ENCODE assay signal across 14 cellular contexts in genomic region chr16:22006636-22007035, GRCh38. TPM values are rescaled to one million over a fixed set of nuclear protein-coding genes. Genes with fewer than 3 reads are reported as not detected.
DNase-seq lines count a peak whose midpoint lies in the region; ATAC-seq, FAIRE-seq and TF ChIP-seq lines count a peak whose summit lies in the region.
"Had no signal": no experiment of that assay in that cellular context is flagged by ENCODE, and none has a peak within 500 bp of the region (broad histone marks: within the 10 kb centered on the region; RNA-seq: fewer than 3 reads in every experiment).

No MANE protein-coding gene starts in this region.

- POLR2A ChIA-PET in HepG2 (lab: Yijun Ruan, JAX) = interaction anchor here (1.8 to 3.7 kb wide), 6 partner anchors 20 to 185 kb away, joined by 4 to 40 read pairs (median 16); partner anchors contain the start of gene UQCRC2

- FAIRE-seq in HepG2 (lab: Jason Lieb, UNC) = no peak
- FAIRE-seq: GM12892 had no signal

- peak overlapping the region; percentile 100 for H3K4me2 ChIP-seq in HepG2 (ENCODE audit: low read depth, low read length)

- H3K4me1 ChIP-seq in HepG2 (ENCODE audit: insufficient read depth, low read length) = peaks cover 48% of the 10 kb centered on the region
- H3K4me1 ChIP-seq in right lobe of liver = peaks cover 0 to 30% (median 5%) of the 10 kb centered on the region in 4 donors
- peaks cover 0 to 31% (median 15%) of the 10 kb centered on the region in 4 donors for H3K4me1 ChIP-seq in tibial artery

- TF ChIP-seq CTCF in HepG2 (CRISPR knock-in tag; IDR thresholded peaks at IDR 0.05) (no peak), right lobe of liver (IDR thresholded peaks at IDR 0.05) (no peak), VCaP (conservative IDR thresholded peaks at IDR 0.05) (no peak), tibial artery (IDR thresholded peaks at IDR 0.05) (no peak)

- H4K20me1 ChIP-seq in HepG2 (ENCODE audit: insufficient read depth, low read length) = 0 out of 2 replicates have a peak, but pooled peaks cover 6% of the 10 kb centered on the region

- H2AFZ ChIP-seq in HepG2 (ENCODE audit: low read length) = no peak overlapping the region

- WGBS in HepG2 (ENCODE audit: low lambda C conversion rate) = 11% methylated on average over 6 of the region's 6 CpGs
- WGBS in right lobe of liver (ENCODE audit: insufficient coverage, low coverage, low lambda C conversion rate, missing lambda C conversion rate) = 66% methylated on average over 5 of the region's 6 CpGs

- CTCF ChIA-PET in HepG2 (lab: Yijun Ruan, JAX; ENCODE audit: low intra/inter-chr PET ratio, low total read pairs) = no interaction called here

- H3K79me2 ChIP-seq in HepG2 (ENCODE audit: insufficient read depth, low read length) = peaks cover 30% of the 10 kb centered on the region

- H3K36me3 ChIP-seq in HepG2 (replicated peaks in 1 of 2; ENCODE audit: control insufficient read depth in 1 of 2, insufficient read depth in 2 of 2, low read length in 2 of 2) (no peaks in the 10 kb centered on the region), right lobe of liver (no peaks in the 10 kb centered on the region), tibial artery (no peaks in the 10 kb centered on the region)
- H3K36me3 ChIP-seq: suprapubic skin had no signal

- peak overlapping the region; percentile 79; the same call in 1 of the 2 replicates for H3K9ac ChIP-seq in HepG2 (ENCODE audit: insufficient read depth, low read depth, low read length)

- H3K27me3 ChIP-seq in HepG2 (ENCODE audit: control insufficient read depth in 1 of 2, insufficient read depth in 2 of 2, low read length in 2 of 2) (peaks cover 0 to 11% of the 10 kb centered on the region in 2 experiments; a peak in 1 of 5 replicates), right lobe of liver (no peaks in the 10 kb centered on the region), tibial artery (no peaks in the 10 kb centered on the region)
- H3K27me3 ChIP-seq: suprapubic skin had no signal

- ATAC-seq in HepG2 = no peak
- ATAC-seq in right lobe of liver = no peak

- H3K9me3 ChIP-seq in HepG2 (ENCODE audit: low read length) (no peaks in the 10 kb centered on the region), right lobe of liver (no peaks in the 10 kb centered on the region), iPS-18c (ENCODE audit: control insufficient read depth, insufficient read depth, low read length) (no peaks in the 10 kb centered on the region), tibial artery (no peaks in the 10 kb centered on the region)
- H3K9me3 ChIP-seq: suprapubic skin had no signal

- in situ Hi-C loops in HepG2 (cut with HindIII; ENCODE audit: extremely low pct_ligation_motif_present, low pct_unique_long_range_greater_than_20kb) = no loop called here

- intact Hi-C loops in HepG2 (cut with micrococcal nuclease; ENCODE audit: unreplicated experiment) = no loop called here
- intact Hi-C loops in right lobe of liver (cut with DNase I) = loop anchor here (5.0 to 10.0 kb wide), 2 partner anchors 178 to 181 kb away; no protein-coding TSS in a partner anchor
- intact Hi-C loops in tibial artery (cut with DNase I; ENCODE audit: low total_unique reads) = loop anchor here (5.0 kb wide), 2 partner anchors 181 to 296 kb away; no protein-coding TSS in a partner anchor

- peak overlapping the region; percentile 94 to 98 (median 98) for H3K4me3 ChIP-seq in HepG2 (replicated peaks in 1 of 3; ENCODE audit: insufficient read depth in 1 of 3, low read depth in 2 of 3, low read length in 3 of 3)
- no peak overlapping the region for H3K4me3 ChIP-seq in right lobe of liver
- H3K4me3 ChIP-seq in iPS-18c (ENCODE audit: insufficient read depth, low read depth, low read length) = 0 out of 2 replicates have a peak overlapping the region, but pooled peaks have one; percentile 86
- peak overlapping the region in 1 of 2 donors; percentile 99 for H3K4me3 ChIP-seq in tibial artery

- no peak for DNase-seq in HepG2 (ENCODE audit: low spot score)
- no peak for DNase-seq in right lobe of liver
- no peak for DNase-seq in cerebellar cortex (ENCODE audit: low spot score)
- no peak for DNase-seq in HK-2 (ENCODE audit: unreplicated experiment)
- DNase-seq in tibial artery = no peak
- DNase-seq in NCI-H226 = no peak
- DNase-seq: activated CD4-positive, CD25-positive, alpha-beta regulatory T cell; aorta; COR-L47; NCI-H1048 had no signal

- TF ChIP-seq EP300 in HepG2 (IDR thresholded peaks at IDR 0.05; ENCODE audit: low read depth in 2 of 2, low read length in 2 of 2) = no peak
- TF ChIP-seq EP300 in HepG2 (CRISPR knock-in tag; IDR thresholded peaks at IDR 0.05; ENCODE audit: borderline replicate concordance) = no peak

- H3K27ac ChIP-seq in HepG2 (ENCODE audit: extremely low read length, insufficient read depth, low read length) = no peak overlapping the region
- H3K27ac ChIP-seq in right lobe of liver = no peak overlapping the region
- peak overlapping the region; percentile 86 for H3K27ac ChIP-seq in VCaP
- H3K27ac ChIP-seq in tibial artery = no peak overlapping the region

- TF ChIP-seq POLR2A in HepG2 (IDR thresholded peaks at IDR 0.05; ENCODE audit: insufficient read depth in 1 of 2, low read depth in 2 of 2, low read length in 2 of 2) = no peak
- TF ChIP-seq POLR2A in right lobe of liver (IDR thresholded peaks at IDR 0.05) = no peak

- no peak for TF ChIP-seq RAD21 in HepG2 (CRISPR knock-in tag; IDR thresholded peaks at IDR 0.05)

- BruUV-seq in HepG2 (replicated peaks; lab: Mats Ljungman, UMichigan) = TSS peak; percentile 87

RNA-seq across cellular contexts. Expression of gene MOSMO, which starts 1.3 kb away (rescaled TPM):
- total RNA-seq in HepG2 (2016; rRNA removed; fragmentation: Illumina TruSeq; extraction: Trizol) (19.1 and 26.7 TPM in 2 replicates), right lobe of liver (10 to 100 TPM in 2 of 6 experiments, 1 to 10 TPM in 4; 6.7 to 13.4 (median 7.5) TPM)
- total RNA-seq in HepG2 (2016; cell fraction: cytosol; rRNA removed; fragmentation: Illumina TruSeq; extraction: Trizol; ENCODE audit: low read depth) = 34.5 and 48.8 TPM in 2 replicates
- total RNA-seq in HepG2 (2016; cell fraction: insoluble cytoplasmic fraction; rRNA removed; fragmentation: Illumina TruSeq; extraction: Trizol) = 16.9 and 27.7 TPM in 2 replicates
- 47.0 and 53.1 TPM in 2 replicates for total RNA-seq in HepG2 (2016; cell fraction: membrane; rRNA removed; fragmentation: Illumina TruSeq; extraction: Trizol)
- total RNA-seq in HepG2 (2016; cell fraction: nucleus; rRNA removed; fragmentation: Illumina TruSeq; extraction: Trizol) = 39.8 and 41.4 TPM in 2 replicates
- polyA plus RNA-seq in HepG2 (2011; rRNA removed) = 29.2 and 32.6 TPM in 2 replicates
- 15.1 and 17.4 TPM in 2 replicates for polyA plus RNA-seq in HepG2 (2011; cell fraction: cytosol; rRNA removed)
- polyA plus RNA-seq in HepG2 (2011; cell fraction: nucleus; rRNA removed) = 31.8 and 32.6 TPM in 2 replicates
- 24.9 and 29.4 TPM in 2 replicates for polyA plus RNA-seq in HepG2 (2012)
- polyA plus RNA-seq in HepG2 (2016; cell fraction: cytosol; fragmentation: Illumina TruSeq; extraction: Trizol; ENCODE audit: low read depth) = 63.6 and 64.2 TPM in 2 replicates
- polyA plus RNA-seq in HepG2 (2016; cell fraction: insoluble cytoplasmic fraction; fragmentation: Illumina TruSeq; extraction: Trizol; ENCODE audit: low read depth) = 17.4 and 20.9 TPM in 2 replicates
- polyA plus RNA-seq in HepG2 (2016; cell fraction: membrane; fragmentation: Illumina TruSeq; extraction: Trizol; ENCODE audit: low read depth) = 55.0 and 58.1 TPM in 2 replicates
- 50.7 and 52.4 TPM in 2 replicates for polyA plus RNA-seq in HepG2 (2016; cell fraction: nucleus; fragmentation: Illumina TruSeq; extraction: Trizol; ENCODE audit: insufficient read depth, low read depth)
- polyA minus RNA-seq in HepG2 (2011; rRNA and poly(A)+ RNA removed; ENCODE audit: low replicate concordance) = 13.8 and 35.0 TPM in 2 replicates
- polyA minus RNA-seq in HepG2 (2011; cell fraction: cytosol; rRNA and poly(A)+ RNA removed) = 11.3 and 13.2 TPM in 2 replicates
- polyA minus RNA-seq in HepG2 (2011; cell fraction: nucleus; rRNA and poly(A)+ RNA removed) = 49.3 and 57.4 TPM in 2 replicates

RNA-seq across cellular contexts. Expression of gene PDZD9, which starts 5.7 kb away (rescaled TPM):
- total RNA-seq in HepG2 (2016; rRNA removed; fragmentation: Illumina TruSeq; extraction: Trizol) = not detected in 2 replicates
- not detected in 2 replicates for total RNA-seq in HepG2 (2016; cell fraction: cytosol; rRNA removed; fragmentation: Illumina TruSeq; extraction: Trizol; ENCODE audit: low read depth)
- not detected in 2 replicates for total RNA-seq in HepG2 (2016; cell fraction: insoluble cytoplasmic fraction; rRNA removed; fragmentation: Illumina TruSeq; extraction: Trizol)
- not detected in 2 replicates for total RNA-seq in HepG2 (2016; cell fraction: membrane; rRNA removed; fragmentation: Illumina TruSeq; extraction: Trizol)
- not detected in 2 replicates for total RNA-seq in HepG2 (2016; cell fraction: nucleus; rRNA removed; fragmentation: Illumina TruSeq; extraction: Trizol)
- not detected in 2 replicates for polyA plus RNA-seq in HepG2 (2011; rRNA removed)
- not detected in 2 replicates for polyA plus RNA-seq in HepG2 (2011; cell fraction: cytosol; rRNA removed)
- polyA plus RNA-seq in HepG2 (2011; cell fraction: nucleus; rRNA removed) = not detected in 2 replicates
- 0.25 TPM in 1 of 2 replicates, not detected in the other for polyA plus RNA-seq in HepG2 (2012)
- not detected in 2 replicates for polyA plus RNA-seq in HepG2 (2016; cell fraction: cytosol; fragmentation: Illumina TruSeq; extraction: Trizol; ENCODE audit: low read depth)
- polyA plus RNA-seq in HepG2 (2016; cell fraction: insoluble cytoplasmic fraction; fragmentation: Illumina TruSeq; extraction: Trizol; ENCODE audit: low read depth) = not detected in 2 replicates
- polyA plus RNA-seq in HepG2 (2016; cell fraction: membrane; fragmentation: Illumina TruSeq; extraction: Trizol; ENCODE audit: low read depth) = not detected in 2 replicates
- polyA plus RNA-seq in HepG2 (2016; cell fraction: nucleus; fragmentation: Illumina TruSeq; extraction: Trizol; ENCODE audit: insufficient read depth, low read depth) = not detected in 2 replicates
- polyA minus RNA-seq in HepG2 (2011; rRNA and poly(A)+ RNA removed; ENCODE audit: low replicate concordance) = not detected in 2 replicates
- not detected in 2 replicates for polyA minus RNA-seq in HepG2 (2011; cell fraction: cytosol; rRNA and poly(A)+ RNA removed)
- polyA minus RNA-seq in HepG2 (2011; cell fraction: nucleus; rRNA and poly(A)+ RNA removed) = not detected in 2 replicates
- not detected for total RNA-seq in right lobe of liver
- total RNA-seq: aorta, suprapubic skin had no signal
- polyA plus RNA-seq: aorta had no signal

RNA-seq across cellular contexts. Expression of gene UQCRC2, which starts 53.5 kb away (rescaled TPM):
- total RNA-seq in HepG2 (2016; rRNA removed; fragmentation: Illumina TruSeq; extraction: Trizol) (536 and 704 TPM in 2 replicates), right lobe of liver (100 to 1,000 TPM; 128 to 214 (median 169) TPM)
- 269 and 276 TPM in 2 replicates for total RNA-seq in HepG2 (2016; cell fraction: cytosol; rRNA removed; fragmentation: Illumina TruSeq; extraction: Trizol; ENCODE audit: low read depth)
- total RNA-seq in HepG2 (2016; cell fraction: insoluble cytoplasmic fraction; rRNA removed; fragmentation: Illumina TruSeq; extraction: Trizol) = 530 and 708 TPM in 2 replicates
- total RNA-seq in HepG2 (2016; cell fraction: membrane; rRNA removed; fragmentation: Illumina TruSeq; extraction: Trizol) = 296 and 309 TPM in 2 replicates
- total RNA-seq in HepG2 (2016; cell fraction: nucleus; rRNA removed; fragmentation: Illumina TruSeq; extraction: Trizol) = 306 and 335 TPM in 2 replicates
- 346 and 442 TPM in 2 replicates for polyA plus RNA-seq in HepG2 (2011; rRNA removed)
- 376 and 449 TPM in 2 replicates for polyA plus RNA-seq in HepG2 (2011; cell fraction: cytosol; rRNA removed)
- polyA plus RNA-seq in HepG2 (2011; cell fraction: nucleus; rRNA removed) = 283 and 343 TPM in 2 replicates
- polyA plus RNA-seq in HepG2 (2012) = 554 and 647 TPM in 2 replicates
- 133 and 142 TPM in 2 replicates for polyA plus RNA-seq in HepG2 (2016; cell fraction: cytosol; fragmentation: Illumina TruSeq; extraction: Trizol; ENCODE audit: low read depth)
- polyA plus RNA-seq in HepG2 (2016; cell fraction: insoluble cytoplasmic fraction; fragmentation: Illumina TruSeq; extraction: Trizol; ENCODE audit: low read depth) = 562 and 567 TPM in 2 replicates
- 167 and 170 TPM in 2 replicates for polyA plus RNA-seq in HepG2 (2016; cell fraction: membrane; fragmentation: Illumina TruSeq; extraction: Trizol; ENCODE audit: low read depth)
- polyA plus RNA-seq in HepG2 (2016; cell fraction: nucleus; fragmentation: Illumina TruSeq; extraction: Trizol; ENCODE audit: insufficient read depth, low read depth) = 363 and 436 TPM in 2 replicates
- polyA minus RNA-seq in HepG2 (2011; rRNA and poly(A)+ RNA removed; ENCODE audit: low replicate concordance) = 333 and 632 TPM in 2 replicates
- polyA minus RNA-seq in HepG2 (2011; cell fraction: cytosol; rRNA and poly(A)+ RNA removed) = 321 TPM in 2 replicates
- polyA minus RNA-seq in HepG2 (2011; cell fraction: nucleus; rRNA and poly(A)+ RNA removed) = 523 and 535 TPM in 2 replicates

Comparison
In these comparisons a context has a peak if more than half of its experiments do, and no peak if none do; other contexts are left out.
1. H3K4me3 ChIP-seq: peak in HepG2 (3 of 3) and iPS-18c (single experiment); none in right lobe of liver (0 of 3).